In genomic region chrX:70196961-70197805, GRCh38 we compare ENCODE assay signal across 8 cellular contexts. TPM values are rescaled to one million over a fixed set of nuclear protein-coding genes. Genes with fewer than 3 reads are reported as not detected.
DNase-seq lines count a peak whose midpoint lies in the region; ATAC-seq and TF ChIP-seq lines count a peak whose summit lies in the region.

No MANE protein-coding gene starts in this region.

- ATAC-seq in GM21528 (IDR thresholded peaks at IDR 0.05; ENCODE audit: low FRiP score, unreplicated experiment) (peak; percentile 68), T-cell (replicated peaks in 1 of 4) (peak; percentile 74 to 89 (median 78))

- H3K4me1 ChIP-seq in adrenal gland (replicated peaks in 1 of 2) = no peaks in the 10 kb centered on the region

- intact Hi-C loops in adrenal gland (cut with DNase I) = no loop called here

- TF ChIP-seq CTCF in adrenal gland (IDR thresholded peaks at IDR 0.05) (peak; percentile 58 to 68 (median 60)), coronary artery (IDR thresholded peaks at IDR 0.05) (no peak)

- no peaks in the 10 kb centered on the region for H3K36me3 Mint-ChIP-seq in T-cell
- H3K36me3 Mint-ChIP-seq in immature natural killer cell = no peaks in the 10 kb centered on the region

- no peaks in the 10 kb centered on the region for H3K36me3 ChIP-seq in adrenal gland (replicated peaks in 1 of 2)

- H3K27me3 Mint-ChIP-seq in T-cell = peaks cover 1 to 13% of the 10 kb centered on the region in 2 donors
- H3K27me3 Mint-ChIP-seq in immature natural killer cell (ENCODE audit: low read depth in 3 of 3) = peaks cover 0 to 4% (median 1%) of the 10 kb centered on the region in 3 donors

- peak; percentile 35 for DNase-seq in EH (ENCODE audit: low read depth)
- DNase-seq in LoVo (ENCODE audit: low spot score) = peak; percentile 48
- peak; percentile 3 to 63 (median 44) for DNase-seq in T-cell
- peak; percentile 39 to 76 (median 66) for DNase-seq in adrenal gland
- peak; percentile 15 to 51 (median 41) for DNase-seq in immature natural killer cell
- DNase-seq in stimulated activated CD4-positive, alpha-beta T cell treated with anti-CD3 and anti-CD28 coated beads, TNF-alpha, amount 100 ng/mL, for 24 hours (ENCODE audit: low read depth in 3 of 3) = peak; percentile 31 to 47 (median 47)
- DNase-seq in coronary artery (ENCODE audit: low spot score) = no peak

- 6 to 21% (median 11%) methylated on average over 12 of the region's 12 CpGs for WGBS in adrenal gland, 4 donors

- H3K27me3 ChIP-seq in adrenal gland = peaks cover 8% of the 10 kb centered on the region

- no peaks in the 10 kb centered on the region for H3K9me3 ChIP-seq in adrenal gland (replicated peaks in 1 of 3)

- CTCF ChIA-PET in T-cell (lab: Charles Lee) = interaction anchor here (0.7 to 1.9 kb wide), 7 partner anchors 65 to 437 kb away, joined by 3 to 6 read pairs (median 3); no protein-coding TSS in a partner anchor

- H3K4me3 Mint-ChIP-seq in T-cell (no peak overlapping the region), immature natural killer cell (peak overlapping the region in 1 of 5 donors; percentile 76)

- H3K4me1 Mint-ChIP-seq in T-cell (peaks cover 2 to 6% (median 2%) of the 10 kb centered on the region in 3 donors), immature natural killer cell (peaks cover 0 to 5% of the 10 kb centered on the region in 2 donors)

- no peaks in the 10 kb centered on the region for H3K9me3 Mint-ChIP-seq in T-cell
- H3K9me3 Mint-ChIP-seq in immature natural killer cell = no peaks in the 10 kb centered on the region

- H3K27ac ChIP-seq in adrenal gland = no peak overlapping the region
- no peak overlapping the region for H3K27ac ChIP-seq in coronary artery

- no peak overlapping the region for H3K27ac Mint-ChIP-seq in T-cell
- no peak overlapping the region for H3K27ac Mint-ChIP-seq in immature natural killer cell

- POLR2A ChIA-PET in T-cell (lab: Charles Lee) = interaction anchor here in 1 of 2 donors (0.8 kb wide), 1 partner anchor 258 kb away, joined by 4 read pairs; no protein-coding TSS in a partner anchor

- no peak for TF ChIP-seq POLR2A in adrenal gland (IDR thresholded peaks at IDR 0.05)

- no peak overlapping the region for H3K4me3 ChIP-seq in adrenal gland
- no peak overlapping the region for H3K4me3 ChIP-seq in coronary artery

RNA-seq across cellular contexts. Expression of gene DGAT2L6, which starts 19.9 kb away (rescaled TPM):
- total RNA-seq in T-cell = not detected
- total RNA-seq in adrenal gland = not detected
- not detected for polyA plus RNA-seq in adrenal gland
- polyA plus RNA-seq in immature natural killer cell = not detected

RNA-seq across cellular contexts. Expression of gene AWAT1, which starts 37.3 kb away (rescaled TPM):
- total RNA-seq in T-cell = not detected
- total RNA-seq in adrenal gland = not detected
- polyA plus RNA-seq in adrenal gland = not detected
- not detected for polyA plus RNA-seq in immature natural killer cell
